Comparison of ENCODE assay signal across 14 cellular contexts in genomic region chr2:136112317-136112891, GRCh38. TPM values are rescaled to one million over a fixed set of nuclear protein-coding genes. Genes with fewer than 3 reads are reported as not detected.
DNase-seq lines count a peak whose midpoint lies in the region.
"Had no signal": no experiment of that assay in that cellular context is flagged by ENCODE, and none has a peak within 500 bp of the region (broad histone marks: within the 10 kb centered on the region; RNA-seq: fewer than 3 reads in every experiment).

No MANE protein-coding gene starts in this region.

- H2BK12ac ChIP-seq in neuronal stem cell (ENCODE audit: low read length): no peak overlapping the region

- H3K27me3 Mint-ChIP-seq in dendritic cell treated with granulocyte-macrophage colony-stimulating factor and Interleukin-4, amounts not matched to agents 40 ng/mL and 50 ng/mL, for 4 days: no peaks in the 10 kb centered on the region
- H3K27me3 Mint-ChIP-seq: activated naive CD4-positive, alpha-beta T cell treated with anti-CD3 and anti-CD28 coated beads, Interleukin-2, amount 50 U/mL, for 24 hours had no signal

- H3K27ac ChIP-seq in neuronal stem cell (replicated peaks; ENCODE audit: low read length): no peak overlapping the region
- H3K27ac ChIP-seq: SJCRH30, suprapubic skin had no signal

- no peak overlapping the region for H2BK5ac ChIP-seq in neuronal stem cell (ENCODE audit: low read length)

- H3K9me3 Mint-ChIP-seq in dendritic cell treated with granulocyte-macrophage colony-stimulating factor and Interleukin-4, amounts not matched to agents 40 ng/mL and 50 ng/mL, for 4 days: no peaks in the 10 kb centered on the region
- H3K9me3 Mint-ChIP-seq: activated naive CD4-positive, alpha-beta T cell treated with anti-CD3 and anti-CD28 coated beads, Interleukin-2, amount 50 U/mL, for 24 hours had no signal

- H2AK5ac ChIP-seq in neuronal stem cell (ENCODE audit: low read depth, low read length): no peak overlapping the region

- DNase-seq in COLO829 (ENCODE audit: low spot score) (peak; percentile 70), NAMALWA (ENCODE audit: low spot score) (peak; percentile 44), neuronal stem cell (ENCODE audit: low spot score) (no peak), occipital lobe (lab: John Stamatoyannopoulos, UW) (no peak), COR-L47 (lab: John Stamatoyannopoulos, UW) (no peak)
- DNase-seq in activated CD4-positive, alpha-beta T cell treated with anti-CD3 and anti-CD28 coated beads, Interleukin-2, amount 50 U/mL, for 48 hours: no peak
- DNase-seq: HCEC 1CT, heart right ventricle, IMR-90, NCI-H1417 had no signal

- WGBS in neuronal stem cell (ENCODE audit: extremely low coverage in 2 of 2, insufficient read length in 2 of 2, insufficient replicate concordance in 1 of 2), 2 donors: no CpG with 5 or more reads among the region's 4 CpGs

- peaks cover 49% of the 10 kb centered on the region for H3K4me1 Mint-ChIP-seq in dendritic cell treated with granulocyte-macrophage colony-stimulating factor and Interleukin-4, amounts not matched to agents 40 ng/mL and 50 ng/mL, for 4 days (ENCODE audit: low read depth)

- H3K36me3 Mint-ChIP-seq in dendritic cell treated with granulocyte-macrophage colony-stimulating factor and Interleukin-4, amounts not matched to agents 40 ng/mL and 50 ng/mL, for 4 days (ENCODE audit: low read depth): peaks cover 30% of the 10 kb centered on the region

- no peaks in the 10 kb centered on the region for H3K79me1 ChIP-seq in neuronal stem cell (ENCODE audit: low read depth, low read length)

- H3K9me3 ChIP-seq in neuronal stem cell (replicated peaks in 1 of 2; ENCODE audit: control insufficient read depth in 2 of 2, insufficient read depth in 1 of 2, low read depth in 1 of 2, low read length in 2 of 2): peaks cover 0 to 3% of the 10 kb centered on the region in 2 donors
- H3K9me3 ChIP-seq: heart right ventricle, SJCRH30, suprapubic skin had no signal

- H3K9ac ChIP-seq in neuronal stem cell (ENCODE audit: low read depth, low read length, poor library complexity): no peak overlapping the region

- no peak overlapping the region for H3K4me3 Mint-ChIP-seq in dendritic cell treated with granulocyte-macrophage colony-stimulating factor and Interleukin-4, amounts not matched to agents 40 ng/mL and 50 ng/mL, for 4 days

- H3K4me1 ChIP-seq in neuronal stem cell (ENCODE audit: control insufficient read depth in 2 of 2, insufficient read depth in 1 of 2, low read depth in 1 of 2, low read length in 2 of 2): peaks cover 11 to 13% of the 10 kb centered on the region in 2 donors

- no peak overlapping the region for H3K18ac ChIP-seq in neuronal stem cell (ENCODE audit: low read length)

- no peak overlapping the region for H4K91ac ChIP-seq in neuronal stem cell (ENCODE audit: low read depth, low read length, poor library complexity)

- H3K4ac ChIP-seq in neuronal stem cell (ENCODE audit: low read length): no peak overlapping the region

- H2AFZ ChIP-seq in neuronal stem cell (ENCODE audit: low read length): peak overlapping the region; percentile 74

- H2BK120ac ChIP-seq in neuronal stem cell (ENCODE audit: low read depth, low read length): no peak overlapping the region

- H3K27me3 ChIP-seq in neuronal stem cell (ENCODE audit: control insufficient read depth in 3 of 3, insufficient read depth in 3 of 3, low read depth in 1 of 3, low read length in 3 of 3): peaks cover 0 to 13% (median 0%) of the 10 kb centered on the region in 3 experiments
- H3K27me3 ChIP-seq: SJCRH30 had no signal

- H3K27ac Mint-ChIP-seq in dendritic cell treated with granulocyte-macrophage colony-stimulating factor and Interleukin-4, amounts not matched to agents 40 ng/mL and 50 ng/mL, for 4 days: peak overlapping the region; percentile 42
- H3K27ac Mint-ChIP-seq: activated naive CD4-positive, alpha-beta T cell treated with anti-CD3 and anti-CD28 coated beads, Interleukin-2, amount 50 U/mL, for 24 hours had no signal

- no peak overlapping the region for H3K4me3 ChIP-seq in neuronal stem cell (ENCODE audit: low read length in 2 of 2)
- H3K4me3 ChIP-seq: heart right ventricle, SJCRH30, suprapubic skin had no signal

- H3K36me3 ChIP-seq in neuronal stem cell (replicated peaks in 1 of 2; ENCODE audit: control insufficient read depth in 2 of 2, insufficient read depth in 2 of 2, low read length in 2 of 2): peaks cover 11 to 20% of the 10 kb centered on the region in 2 donors
- H3K36me3 ChIP-seq: suprapubic skin had no signal

- H3K4me2 ChIP-seq in neuronal stem cell (ENCODE audit: insufficient read depth, low read length, poor library complexity, severe bottlenecking): no peak overlapping the region

- H4K8ac ChIP-seq in neuronal stem cell (ENCODE audit: low read depth, low read length): no peak overlapping the region

- intact Hi-C loops in dendritic cell treated with granulocyte-macrophage colony-stimulating factor and Interleukin-4, amounts not matched to agents 40 ng/mL and 50 ng/mL, for 4 days (cut with micrococcal nuclease): no loop called here

- no peak overlapping the region for H3K14ac ChIP-seq in neuronal stem cell (ENCODE audit: low read length)

- no peak overlapping the region for H3K23ac ChIP-seq in neuronal stem cell (ENCODE audit: low read depth, low read length, poor library complexity)

- no peak overlapping the region for H2BK15ac ChIP-seq in neuronal stem cell (ENCODE audit: low read length)

RNA-seq across cellular contexts. Expression of gene CXCR4, which starts 5.5 kb away (rescaled TPM):
- 20.1 TPM for polyA plus RNA-seq in neuronal stem cell (2013, experiment 1 of 2)
- 20.4 TPM for polyA plus RNA-seq in neuronal stem cell (2013, experiment 2 of 2)
- 115 TPM for total RNA-seq in occipital lobe
- total RNA-seq: IMR-90 had no signal
- polyA plus RNA-seq: IMR-90 had no signal

Comparison
In these comparisons a context has a peak if more than half of its experiments do, and no peak if none do; other contexts are left out.
1. DNase-seq: peak in COLO829 (single experiment) and NAMALWA (single experiment); none in neuronal stem cell (single experiment), occipital lobe (single experiment), activated CD4-positive, alpha-beta T cell treated with anti-CD3 and anti-CD28 coated beads, Interleukin-2, amount 50 U/mL, for 48 hours (0 of 2) and COR-L47 (single experiment).